8 cellular contexts compared by ENCODE assay signal in the genomic region with DNA sequence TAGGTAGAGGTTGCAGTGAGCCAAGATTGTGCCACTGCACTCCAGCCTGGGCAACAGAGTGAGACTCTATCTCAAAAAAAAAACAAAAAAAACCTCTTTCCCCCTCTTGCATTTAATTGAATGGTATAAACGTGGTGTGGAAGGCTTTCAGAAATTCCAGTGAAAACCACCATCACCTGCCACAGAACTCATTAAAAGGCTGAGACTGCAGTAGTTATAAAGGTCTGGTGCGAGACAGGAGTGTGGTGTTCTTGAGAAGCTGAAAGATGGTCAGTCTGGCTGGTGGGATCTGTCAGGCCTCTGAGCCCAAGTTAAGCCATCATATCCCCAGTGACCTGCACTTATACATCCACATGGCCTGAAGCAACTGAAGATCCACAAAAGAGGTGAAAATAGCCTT. TPM values are rescaled to one million over a fixed set of nuclear protein-coding genes. Genes with fewer than 3 reads are reported as not detected.
A peak's percentile ranks its signal among the peaks of the same experiment; 100 is the strongest.
DNase-seq lines count a peak whose midpoint lies in the region; ATAC-seq, FAIRE-seq and TF ChIP-seq lines count a peak whose summit lies in the region.
"Not testable (repeated sequence)": the region's sequence is repeated elsewhere in the genome, so short reads cannot be mapped to it uniquely, and the experiment has no call there.

No MANE protein-coding gene starts in this region.

- 82% methylated on average over 2 of the region's 2 CpGs for WGBS in A549 (ENCODE audit: missing lambda C conversion rate)

- CTCF ChIA-PET in A549 (lab: Yijun Ruan, JAX) = interaction anchor here (0.7 to 1.2 kb wide), 3 partner anchors 13 to 41 kb away, joined by 3 to 5 read pairs (median 3); no protein-coding TSS in a partner anchor

- peaks cover 48% of the 10 kb centered on the region for H3K4me1 ChIP-seq in A549
- H3K4me1 ChIP-seq in KMS-11 (ENCODE audit: low read depth, poor library complexity, severe bottlenecking) = peaks cover 28% of the 10 kb centered on the region
- H3K4me1 ChIP-seq in RWPE2 (ENCODE audit: insufficient read depth, poor library complexity, severe bottlenecking) = peaks cover 24% of the 10 kb centered on the region

- not testable (repeated sequence) for TF ChIP-seq CTCF in A549 (IDR thresholded peaks at IDR 0.05); KMS-11 (conservative IDR thresholded peaks at IDR 0.05; ENCODE audit: low read depth, low read length); RWPE2 (IDR thresholded peaks at IDR 0.05; ENCODE audit: poor library complexity, severe bottlenecking); astrocyte of the spinal cord (IDR thresholded peaks at IDR 0.05; ENCODE audit: low read depth, low read length)

- peak overlapping the region; percentile 67 for H3K4me2 ChIP-seq in A549
- H3K4me2 ChIP-seq in KMS-11 = peak overlapping the region; percentile 33; the same call in 1 of the 2 replicates

- not testable (repeated sequence) for ATAC-seq in A549; RWPE2 (ENCODE audit: low read depth)

- H3K4me3 ChIP-seq in A549; KMS-11 (IDR thresholded peaks at IDR 0.05; ENCODE audit: insufficient read depth, low read depth, low read length); RWPE2 (ENCODE audit: severe bottlenecking); astrocyte of the spinal cord (ENCODE audit: low read depth, low read length); skeletal muscle cell (ENCODE audit: low read depth, low read length): not testable (repeated sequence)

- DNase-seq in A549 (ENCODE audit: low read depth in 1 of 2, low spot score in 1 of 2); RWPE2 (ENCODE audit: low spot score); epithelial cell of prostate (ENCODE audit: low read depth, low spot score): not testable (repeated sequence)
- DNase-seq in ELR (ENCODE audit: low read depth) = peak; percentile 36
- peak; percentile 39 for DNase-seq in astrocyte of the spinal cord (ENCODE audit: low read depth, low spot score)
- peak; percentile 15 for DNase-seq in kidney tubule cell (ENCODE audit: low spot score)
- DNase-seq in skeletal muscle cell (ENCODE audit: low read depth) = peak; percentile 11

- not testable (repeated sequence) for FAIRE-seq in A549 (lab: Jason Lieb, UNC)

- H4K20me1 ChIP-seq in KMS-11 (ENCODE audit: insufficient read depth) = not testable (repeated sequence)

- H3K27me3 ChIP-seq in KMS-11 (ENCODE audit: insufficient read depth, low read depth); RWPE2 (ENCODE audit: insufficient read depth, poor library complexity, severe bottlenecking): not testable (repeated sequence)

- TF ChIP-seq RAD21 in A549 (conservative IDR thresholded peaks at IDR 0.05 in 1 of 2, IDR thresholded peaks at IDR 0.05 in 1 of 2) = not testable (repeated sequence)

- H3K27ac ChIP-seq in A549 = peak overlapping the region; percentile 84 to 90
- H3K27ac ChIP-seq in KMS-11 = peak overlapping the region; percentile 30; the same call in 1 of the 2 replicates
- peak overlapping the region; percentile 99 for H3K27ac ChIP-seq in RWPE2 (ENCODE audit: poor library complexity, severe bottlenecking)
- H3K27ac ChIP-seq in epithelial cell of prostate = peak overlapping the region; percentile 97

- in situ Hi-C loops in astrocyte of the spinal cord (cut with HindIII; ENCODE audit: low sequenced_read_pairs) = not testable (repeated sequence)

- not testable (repeated sequence) for H3K9ac ChIP-seq in KMS-11

- TF ChIP-seq POLR2A in A549 (IDR thresholded peaks at IDR 0.05; ENCODE audit: low read length) = not testable (repeated sequence)

- H3K9me3 ChIP-seq in A549; RWPE2 (ENCODE audit: severe bottlenecking): not testable (repeated sequence)

- H2AFZ ChIP-seq in KMS-11 (ENCODE audit: low read depth) = peak overlapping the region; percentile 26; the same call in 1 of the 2 replicates

- H3K36me3 ChIP-seq in KMS-11 (ENCODE audit: insufficient read depth); RWPE2 (ENCODE audit: low read depth): not testable (repeated sequence)

- TF ChIP-seq EP300 in A549 (IDR thresholded peaks at IDR 0.05) = not testable (repeated sequence)

- H3K79me2 ChIP-seq in KMS-11 (ENCODE audit: insufficient read depth, low read depth) = not testable (repeated sequence)

- POLR2A ChIA-PET in A549 (lab: Yijun Ruan, JAX) = interaction anchor here (0.8 kb wide), 1 partner anchor 472 kb away, joined by 3 read pairs; the partner anchor contains the start of gene PPP2R3C

RNA-seq across cellular contexts. Expression of gene SNX6, which starts 20.1 kb away (rescaled TPM):
- polyA plus RNA-seq in A549 (2011; rRNA removed) (99.4 and 149 TPM in 2 replicates), A549 (2017; fragmentation: RNase III; extraction: RNeasy Plus Mini Kit Qiagen cat#74134 plus additional on column Dnase treatment) (174 to 187 TPM (median 174 TPM) in 3 replicates)
- polyA plus RNA-seq in A549 (2012; cell fraction: cytosol; rRNA removed) = 35.3 and 41.6 TPM in 2 replicates
- 30.4 and 68.7 TPM in 2 replicates for polyA plus RNA-seq in A549 (2012; cell fraction: nucleus; rRNA removed)
- 19.7 and 24.8 TPM in 2 replicates for polyA minus RNA-seq in A549 (2011; rRNA and poly(A)+ RNA removed)

Comparison
In these comparisons a context has a peak if more than half of its experiments do, and no peak if none do; other contexts are left out.
1. H3K27ac ChIP-seq: peak in every context shown above with its lines; median percentile 99 in RWPE2; 97 in epithelial cell of prostate; 87 in A549; 30 in KMS-11.